In the genomic region with DNA sequence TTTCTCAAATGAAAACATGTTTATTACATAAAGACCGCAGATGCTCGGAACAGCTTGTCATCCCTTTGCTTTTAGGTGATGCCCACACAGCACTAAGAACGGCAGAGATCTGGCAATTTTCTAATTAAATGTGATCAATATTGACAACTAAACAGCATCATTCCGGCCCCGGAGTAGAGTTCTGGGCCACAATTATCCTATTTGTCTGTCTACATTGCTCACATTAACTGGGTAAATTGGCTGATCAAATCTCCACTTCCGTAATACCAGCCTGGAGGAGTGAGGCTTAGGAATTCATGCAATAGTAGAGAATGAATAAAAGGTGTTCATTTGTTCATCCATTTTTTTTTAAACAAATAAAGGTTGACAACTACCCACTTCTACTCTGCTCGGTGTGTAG, we compare ENCODE assay signal across 26 cellular contexts.
"Had no signal": no experiment of that assay in that cellular context is flagged by ENCODE, and none has a peak within 500 bp of the region (broad histone marks: within the 10 kb centered on the region; RNA-seq: fewer than 3 reads in every experiment).

No MANE protein-coding gene starts in this region.

- H3K4me1 ChIP-seq: esophagus muscularis mucosa, foreskin keratinocyte, gastroesophageal sphincter, heart left ventricle, prostate gland, right atrium auricular region, stomach, thyroid gland had no signal

- H3K9me3 ChIP-seq: esophagus muscularis mucosa, gastroesophageal sphincter, heart left ventricle, prostate gland, right atrium auricular region, stomach, thyroid gland had no signal

- H3K4me1 Mint-ChIP-seq: memory B cell had no signal

- H3K4me3 Mint-ChIP-seq: memory B cell; natural killer cell treated with Interleukin-12 subunit alpha and Interleukin-12 subunit beta and Interleukin-15 and Interleukin-18, amount 100 ng/mL, for 72 hours had no signal

- ATAC-seq: foreskin keratinocyte; gastroesophageal sphincter; heart left ventricle; left lobe of liver; natural killer cell treated with Interleukin-12 subunit alpha and Interleukin-12 subunit beta and Interleukin-15 and Interleukin-18, amount 100 ng/mL, for 72 hours; sciatic nerve had no signal

- DNase-seq: dermis blood vessel endothelial cell; effector memory CD4-positive, alpha-beta T cell; foreskin keratinocyte; heart left ventricle; kidney; nucleus accumbens; stimulated activated CD4-positive, alpha-beta T cell treated with anti-CD3 and anti-CD28 coated beads, Interleukin-12 subunit alpha, Interleukin-12 subunit beta, amount 100 ng/mL, for 4 hours; stimulated activated CD4-positive, alpha-beta T cell treated with anti-CD3 and anti-CD28 coated beads, Interleukin-1b, Interleukin-23, amount 100 ng/mL, for 48 hours; stimulated activated CD4-positive, alpha-beta T cell treated with anti-CD3 and anti-CD28 coated beads, Interleukin-4, amount 100 ng/mL, for 1 hour; stimulated activated CD8-positive, alpha-beta memory T cell treated with anti-CD3 and anti-CD28 coated beads, Interleukin-4, amount 100 ng/mL, for 48 hours; stimulated activated naive CD4-positive, alpha-beta T cell treated with Interleukin-2 at 50 U/mL for 16 hours; stomach; thyroid gland; trophoblast cell had no signal

- H3K27me3 Mint-ChIP-seq: memory B cell; natural killer cell treated with Interleukin-12 subunit alpha and Interleukin-12 subunit beta and Interleukin-15 and Interleukin-18, amount 100 ng/mL, for 72 hours had no signal

- H3K27ac ChIP-seq: coronary artery, esophagus muscularis mucosa, foreskin keratinocyte, gastroesophageal sphincter, heart left ventricle, hepatocyte, prostate gland, right atrium auricular region, stomach, thyroid gland had no signal

- H3K36me3 ChIP-seq: esophagus muscularis mucosa, gastroesophageal sphincter, heart left ventricle, prostate gland, right atrium auricular region, stomach, thyroid gland had no signal

- H3K27ac Mint-ChIP-seq: memory B cell; natural killer cell treated with Interleukin-12 subunit alpha and Interleukin-12 subunit beta and Interleukin-15 and Interleukin-18, amount 100 ng/mL, for 72 hours had no signal

- H3K4me2 ChIP-seq: hepatocyte, smooth muscle cell had no signal

- H3K79me2 ChIP-seq: hepatocyte had no signal

- H3K27me3 ChIP-seq: esophagus muscularis mucosa, gastroesophageal sphincter, heart left ventricle, hepatocyte, right atrium auricular region, stomach, thyroid gland had no signal

- H3K4me3 ChIP-seq: coronary artery, esophagus muscularis mucosa, gastroesophageal sphincter, heart left ventricle, hepatocyte, lung, prostate gland, right atrium auricular region, smooth muscle cell, stomach, thyroid gland had no signal

- H3K36me3 Mint-ChIP-seq: memory B cell; natural killer cell treated with Interleukin-12 subunit alpha and Interleukin-12 subunit beta and Interleukin-15 and Interleukin-18, amount 100 ng/mL, for 72 hours had no signal

- H2AFZ ChIP-seq: hepatocyte had no signal

- H3K9me3 Mint-ChIP-seq: memory B cell had no signal
